In the genomic region with DNA sequence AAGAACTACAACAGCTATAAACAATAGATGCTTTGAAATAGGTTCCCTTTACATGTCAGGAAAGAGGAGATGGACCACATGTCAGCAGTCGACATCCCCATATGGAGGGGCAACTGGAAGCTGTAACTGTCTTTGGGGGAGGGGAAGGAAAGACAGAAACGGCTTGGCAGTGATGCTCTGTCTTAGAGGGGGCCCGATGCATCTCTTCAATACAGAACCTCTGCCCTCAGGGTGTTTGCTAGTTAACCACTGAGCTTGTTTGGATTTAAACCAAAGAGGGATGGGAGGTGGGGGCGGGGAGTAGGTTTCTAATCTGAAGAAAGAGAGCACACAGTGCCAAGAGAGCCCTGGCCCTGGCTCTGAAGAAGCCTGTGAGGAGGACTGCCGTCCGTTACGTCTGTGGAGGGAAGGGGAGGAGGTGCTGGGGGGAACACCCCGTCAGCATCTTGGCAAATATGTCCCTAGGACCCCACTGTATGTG, we compare ENCODE assay signal across 8 cellular contexts. TPM values are rescaled to one million over a fixed set of nuclear protein-coding genes. Genes with fewer than 3 reads are reported as not detected.
A peak's percentile ranks its signal among the peaks of the same experiment; 100 is the strongest.
DNase-seq lines count a peak whose midpoint lies in the region; ATAC-seq and TF ChIP-seq lines count a peak whose summit lies in the region.

No MANE protein-coding gene starts in this region.

- POLR2A ChIA-PET in activated CD4-positive, alpha-beta T cell treated with anti-CD3 and anti-CD28 coated beads for 36 hours (lab: Charles Lee) = no interaction called here

- no peaks in the 10 kb centered on the region for H3K9me2 ChIP-seq in Loucy (replicated peaks; ENCODE audit: low read depth, low read length)

- intact Hi-C loops in activated CD4-positive, alpha-beta T cell treated with anti-CD3 and anti-CD28 coated beads for 36 hours (cut with DNase I, micrococcal nuclease) = no loop called here

- peak overlapping the region; percentile 53 for H3K4me2 ChIP-seq in Loucy (ENCODE audit: low read depth, low read length, poor library complexity, severe bottlenecking)

- H3K27ac Mint-ChIP-seq in activated CD4-positive, alpha-beta T cell treated with anti-CD3 and anti-CD28 coated beads for 36 hours = peak overlapping the region; percentile 91

- H4K20me1 ChIP-seq in Loucy (ENCODE audit: insufficient read depth, low read length, poor library complexity, severe bottlenecking) = no peaks in the 10 kb centered on the region

- TF ChIP-seq CTCF in Loucy (conservative IDR thresholded peaks at IDR 0.05; ENCODE audit: low read length) (no peak), fibroblast of pulmonary artery (IDR thresholded peaks at IDR 0.05; ENCODE audit: low read length, missing control alignments) (no peak)

- H3K4me3 ChIP-seq in Loucy (ENCODE audit: low read length, poor library complexity, severe bottlenecking) = peak overlapping the region; percentile 41
- H3K4me3 ChIP-seq in fibroblast of pulmonary artery (replicated peaks; ENCODE audit: low read depth, low read length) = peak overlapping the region; percentile 42
- H3K4me3 ChIP-seq in skin epidermis = peak overlapping the region in 3 of 7 experiments; percentile 12 to 31 (median 14)
- no peak overlapping the region for H3K4me3 ChIP-seq in MG63

- H3K9me3 ChIP-seq in Loucy (ENCODE audit: insufficient read depth, low read depth, low read length) = no peaks in the 10 kb centered on the region
- no peaks in the 10 kb centered on the region for H3K9me3 ChIP-seq in MG63

- CTCF ChIA-PET in activated CD4-positive, alpha-beta T cell treated with anti-CD3 and anti-CD28 coated beads for 36 hours (lab: Charles Lee) = interaction anchor here (0.6 to 4.0 kb wide), 13 partner anchors 10 to 266 kb away, joined by 3 to 25 read pairs (median 4); no protein-coding TSS in a partner anchor

- peaks cover 23% of the 10 kb centered on the region for H3K4me1 ChIP-seq in Loucy (ENCODE audit: insufficient read depth, low read length, poor library complexity, severe bottlenecking)

- peak overlapping the region in 13 of 21 experiments; percentile 20 to 77 (median 68) for H3K27ac ChIP-seq in skin epidermis

- peak overlapping the region; percentile 70 for H3K4me3 Mint-ChIP-seq in activated CD4-positive, alpha-beta T cell treated with anti-CD3 and anti-CD28 coated beads for 36 hours

- H3K79me2 ChIP-seq in Loucy (ENCODE audit: insufficient read depth, low read length) = no peaks in the 10 kb centered on the region

- no peaks in the 10 kb centered on the region for H3K27me3 ChIP-seq in Loucy (ENCODE audit: insufficient read depth, low read length, poor library complexity, severe bottlenecking)
- H3K27me3 ChIP-seq in MG63 = no peaks in the 10 kb centered on the region

- no peak for TF ChIP-seq POLR2A in GM18505 (IDR thresholded peaks at IDR 0.05; ENCODE audit: borderline replicate concordance, extremely low read depth, insufficient read depth, insufficient read length)

- ATAC-seq in activated CD4-positive, alpha-beta T cell treated with anti-CD3 and anti-CD28 coated beads for 36 hours = peak; percentile 45
- ATAC-seq in GM18505 (IDR thresholded peaks at IDR 0.05; ENCODE audit: unreplicated experiment) = no peak

- H3F3A ChIP-seq in Loucy (ENCODE audit: low read depth) = no peaks in the 10 kb centered on the region

- peaks cover 12% of the 10 kb centered on the region for H3K4me1 Mint-ChIP-seq in activated CD4-positive, alpha-beta T cell treated with anti-CD3 and anti-CD28 coated beads for 36 hours

- H3K36me3 ChIP-seq in Loucy (ENCODE audit: insufficient read depth, low read length) (no peaks in the 10 kb centered on the region), MG63 (no peaks in the 10 kb centered on the region)

- no peaks in the 10 kb centered on the region for H3K9me3 Mint-ChIP-seq in activated CD4-positive, alpha-beta T cell treated with anti-CD3 and anti-CD28 coated beads for 36 hours (ENCODE audit: low read depth)

- peak overlapping the region; percentile 72 for H2AFZ ChIP-seq in Loucy (ENCODE audit: low read length)

- H3K9ac ChIP-seq in Loucy (ENCODE audit: low read depth, low read length, poor library complexity, severe bottlenecking) = peak overlapping the region; percentile 9

- no peaks in the 10 kb centered on the region for H3K36me3 Mint-ChIP-seq in activated CD4-positive, alpha-beta T cell treated with anti-CD3 and anti-CD28 coated beads for 36 hours (ENCODE audit: low read depth)

- peaks cover 2% of the 10 kb centered on the region for H3K27me3 Mint-ChIP-seq in activated CD4-positive, alpha-beta T cell treated with anti-CD3 and anti-CD28 coated beads for 36 hours

- peak; percentile 12 for DNase-seq in activated CD4-positive, alpha-beta T cell treated with anti-CD3 and anti-CD28 coated beads for 36 hours
- DNase-seq in activated CD4-positive, alpha-beta T cell treated with anti-CD3 and anti-CD28 coated beads for 48 hours = no peak
- DNase-seq in fibroblast of pulmonary artery (ENCODE audit: low read depth) (peak; percentile 37), MG63 (no peak), AML-193 (lab: John Stamatoyannopoulos, UW) (no peak)

RNA-seq across cellular contexts. Expression of gene CPVL, which starts 55.2 kb away (rescaled TPM):
- total RNA-seq in activated CD4-positive, alpha-beta T cell treated with anti-CD3 and anti-CD28 coated beads for 36 hours = not detected
- total RNA-seq in MG63 (2014; rRNA removed; shearing (Covaris generic); ENCODE audit: low replicate concordance) = 7.0 and 8.9 TPM in 2 replicates

Comparison
In these comparisons a context has a peak if more than half of its experiments do, and no peak if none do; other contexts are left out.
1. DNase-seq: peak in activated CD4-positive, alpha-beta T cell treated with anti-CD3 and anti-CD28 coated beads for 36 hours (single experiment) and fibroblast of pulmonary artery (single experiment); none in activated CD4-positive, alpha-beta T cell treated with anti-CD3 and anti-CD28 coated beads for 48 hours (single experiment), MG63 (single experiment) and AML-193 (0 of 2).